ENCODE assay signal across 1 cellular context in the genomic region with DNA sequence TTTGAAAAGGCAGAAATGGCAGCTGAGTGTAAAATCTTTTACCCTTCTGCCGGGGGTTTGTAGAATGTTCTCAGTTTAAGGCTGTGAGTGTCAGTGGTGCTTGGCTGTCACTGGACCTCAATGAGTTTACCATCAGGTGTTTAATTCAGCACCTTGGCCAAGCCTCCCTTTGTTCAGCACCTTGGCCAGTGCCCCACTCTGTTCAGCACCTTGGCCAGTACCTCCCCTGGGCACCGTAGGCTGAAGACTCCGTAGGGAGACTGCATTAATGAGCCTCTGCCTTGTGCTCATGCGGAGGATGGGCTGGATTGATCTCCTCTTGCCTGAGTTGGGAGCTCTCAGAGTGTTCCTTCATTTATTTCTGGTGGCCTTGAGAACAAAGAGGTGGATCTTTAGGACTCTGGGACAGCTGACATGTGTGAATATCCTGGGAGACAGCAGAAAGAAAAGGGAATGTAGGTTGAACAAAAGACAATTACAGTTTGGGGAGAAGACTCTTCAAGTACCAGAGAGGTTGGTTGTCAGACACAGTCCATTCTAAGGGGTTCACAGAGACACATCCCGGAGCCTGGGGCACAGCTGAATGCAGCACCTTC.
A peak's percentile ranks its signal among the peaks of the same experiment; 100 is the strongest.
TF ChIP-seq lines count a peak whose summit lies in the region.

No MANE protein-coding gene starts in this region.

TF ChIP-seq in K562, 482 proteins besides CTCF, POLR2A, EP300 and RAD21 (continued from another document and continues in another):
- TF ChIP-seq, protein P1, sequence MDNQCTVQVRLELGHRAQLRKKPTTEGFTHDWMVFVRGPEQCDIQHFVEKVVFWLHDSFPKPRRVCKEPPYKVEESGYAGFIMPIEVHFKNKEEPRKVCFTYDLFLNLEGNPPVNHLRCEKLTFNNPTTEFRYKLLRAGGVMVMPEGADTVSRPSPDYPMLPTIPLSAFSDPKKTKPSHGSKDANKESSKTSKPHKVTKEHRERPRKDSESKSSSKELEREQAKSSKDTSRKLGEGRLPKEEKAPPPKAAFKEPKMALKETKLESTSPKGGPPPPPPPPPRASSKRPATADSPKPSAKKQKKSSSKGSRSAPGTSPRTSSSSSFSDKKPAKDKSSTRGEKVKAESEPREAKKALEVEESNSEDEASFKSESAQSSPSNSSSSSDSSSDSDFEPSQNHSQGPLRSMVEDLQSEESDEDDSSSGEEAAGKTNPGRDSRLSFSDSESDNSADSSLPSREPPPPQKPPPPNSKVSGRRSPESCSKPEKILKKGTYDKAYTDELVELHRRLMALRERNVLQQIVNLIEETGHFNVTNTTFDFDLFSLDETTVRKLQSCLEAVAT (IDR thresholded peaks at IDR 0.05) = no peak
- no peak for TF ChIP-seq CAMTA2 (CRISPR knock-in tag; conservative IDR thresholded peaks at IDR 0.05)
- no peak for TF ChIP-seq PHF8 (IDR thresholded peaks at IDR 0.05; ENCODE audit: borderline replicate concordance, low read length)
- TF ChIP-seq ZNF79 (CRISPR knock-in tag; IDR thresholded peaks at IDR 0.05; ENCODE audit: low read depth) = no peak
- TF ChIP-seq, protein P2, sequence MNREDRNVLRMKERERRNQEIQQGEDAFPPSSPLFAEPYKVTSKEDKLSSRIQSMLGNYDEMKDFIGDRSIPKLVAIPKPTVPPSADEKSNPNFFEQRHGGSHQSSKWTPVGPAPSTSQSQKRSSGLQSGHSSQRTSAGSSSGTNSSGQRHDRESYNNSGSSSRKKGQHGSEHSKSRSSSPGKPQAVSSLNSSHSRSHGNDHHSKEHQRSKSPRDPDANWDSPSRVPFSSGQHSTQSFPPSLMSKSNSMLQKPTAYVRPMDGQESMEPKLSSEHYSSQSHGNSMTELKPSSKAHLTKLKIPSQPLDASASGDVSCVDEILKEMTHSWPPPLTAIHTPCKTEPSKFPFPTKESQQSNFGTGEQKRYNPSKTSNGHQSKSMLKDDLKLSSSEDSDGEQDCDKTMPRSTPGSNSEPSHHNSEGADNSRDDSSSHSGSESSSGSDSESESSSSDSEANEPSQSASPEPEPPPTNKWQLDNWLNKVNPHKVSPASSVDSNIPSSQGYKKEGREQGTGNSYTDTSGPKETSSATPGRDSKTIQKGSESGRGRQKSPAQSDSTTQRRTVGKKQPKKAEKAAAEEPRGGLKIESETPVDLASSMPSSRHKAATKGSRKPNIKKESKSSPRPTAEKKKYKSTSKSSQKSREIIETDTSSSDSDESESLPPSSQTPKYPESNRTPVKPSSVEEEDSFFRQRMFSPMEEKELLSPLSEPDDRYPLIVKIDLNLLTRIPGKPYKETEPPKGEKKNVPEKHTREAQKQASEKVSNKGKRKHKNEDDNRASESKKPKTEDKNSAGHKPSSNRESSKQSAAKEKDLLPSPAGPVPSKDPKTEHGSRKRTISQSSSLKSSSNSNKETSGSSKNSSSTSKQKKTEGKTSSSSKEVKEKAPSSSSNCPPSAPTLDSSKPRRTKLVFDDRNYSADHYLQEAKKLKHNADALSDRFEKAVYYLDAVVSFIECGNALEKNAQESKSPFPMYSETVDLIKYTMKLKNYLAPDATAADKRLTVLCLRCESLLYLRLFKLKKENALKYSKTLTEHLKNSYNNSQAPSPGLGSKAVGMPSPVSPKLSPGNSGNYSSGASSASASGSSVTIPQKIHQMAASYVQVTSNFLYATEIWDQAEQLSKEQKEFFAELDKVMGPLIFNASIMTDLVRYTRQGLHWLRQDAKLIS (CRISPR knock-in tag; IDR thresholded peaks at IDR 0.05) = peak; percentile 99
- no peak for TF ChIP-seq ETV1 (tag; conservative IDR thresholded peaks at IDR 0.05; ENCODE audit: low read depth)
- no peak for TF ChIP-seq CSDE1 (IDR thresholded peaks at IDR 0.05)
- TF ChIP-seq, protein P3, sequence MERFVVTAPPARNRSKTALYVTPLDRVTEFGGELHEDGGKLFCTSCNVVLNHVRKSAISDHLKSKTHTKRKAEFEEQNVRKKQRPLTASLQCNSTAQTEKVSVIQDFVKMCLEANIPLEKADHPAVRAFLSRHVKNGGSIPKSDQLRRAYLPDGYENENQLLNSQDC (CRISPR knock-in tag; IDR thresholded peaks at IDR 0.05) = no peak
- TF ChIP-seq SREBF2 (CRISPR knock-in tag; IDR thresholded peaks at IDR 0.05) = peak; percentile 96; the same call in 1 of the 2 replicates
- no peak for TF ChIP-seq SMAD2 (IDR thresholded peaks at IDR 0.05; ENCODE audit: low read depth, low read length)
- TF ChIP-seq ZBTB17 (CRISPR knock-in tag; IDR thresholded peaks at IDR 0.05) = no peak
- no peak for TF ChIP-seq KDM5B (IDR thresholded peaks at IDR 0.05; ENCODE audit: insufficient replicate concordance, low read depth, low read length)
- no peak for TF ChIP-seq CBX8 (IDR thresholded peaks at IDR 0.05; ENCODE audit: borderline replicate concordance, extremely low read depth, low read depth, low read length, poor library complexity, severe bottlenecking)
- no peak for TF ChIP-seq ZNF3 (CRISPR knock-in tag; IDR thresholded peaks at IDR 0.05)
- TF ChIP-seq CHD1 (IDR thresholded peaks at IDR 0.05; ENCODE audit: low read length) = no peak
- no peak for TF ChIP-seq ZNF354B (CRISPR knock-in tag; IDR thresholded peaks at IDR 0.05)
- TF ChIP-seq MTA3 (IDR thresholded peaks at IDR 0.05; ENCODE audit: borderline replicate concordance) = no peak
- TF ChIP-seq YY1 (IDR thresholded peaks at IDR 0.05; ENCODE audit: borderline replicate concordance in 1 of 3, control insufficient read depth in 1 of 3, extremely low read depth in 1 of 3, insufficient read depth in 3 of 3, insufficient read length in 1 of 3, insufficient replicate concordance in 2 of 3, low read depth in 1 of 3, low read length in 2 of 3) = no peak
- peak in 1 of 2 experiments; percentile 96; a peak in 2 of 4 replicates for TF ChIP-seq RCOR1 (IDR thresholded peaks at IDR 0.05; ENCODE audit: borderline replicate concordance in 1 of 2, low read depth in 2 of 2, low read length in 2 of 2)
- no peak for TF ChIP-seq GTF2A2 (tag; IDR thresholded peaks at IDR 0.05)
- no peak for TF ChIP-seq MAFK (IDR thresholded peaks at IDR 0.05; ENCODE audit: low read length)
- TF ChIP-seq CXXC5 (CRISPR knock-in tag; IDR thresholded peaks at IDR 0.05) = peak; percentile 73
- no peak for TF ChIP-seq STAT5B (CRISPR knock-in tag; IDR thresholded peaks at IDR 0.05)
- TF ChIP-seq, protein P4, sequence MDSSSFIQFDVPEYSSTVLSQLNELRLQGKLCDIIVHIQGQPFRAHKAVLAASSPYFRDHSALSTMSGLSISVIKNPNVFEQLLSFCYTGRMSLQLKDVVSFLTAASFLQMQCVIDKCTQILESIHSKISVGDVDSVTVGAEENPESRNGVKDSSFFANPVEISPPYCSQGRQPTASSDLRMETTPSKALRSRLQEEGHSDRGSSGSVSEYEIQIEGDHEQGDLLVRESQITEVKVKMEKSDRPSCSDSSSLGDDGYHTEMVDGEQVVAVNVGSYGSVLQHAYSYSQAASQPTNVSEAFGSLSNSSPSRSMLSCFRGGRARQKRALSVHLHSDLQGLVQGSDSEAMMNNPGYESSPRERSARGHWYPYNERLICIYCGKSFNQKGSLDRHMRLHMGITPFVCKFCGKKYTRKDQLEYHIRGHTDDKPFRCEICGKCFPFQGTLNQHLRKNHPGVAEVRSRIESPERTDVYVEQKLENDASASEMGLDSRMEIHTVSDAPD (CRISPR knock-in tag; IDR thresholded peaks at IDR 0.05) = no peak
- TF ChIP-seq ZKSCAN3 (CRISPR knock-in tag; IDR thresholded peaks at IDR 0.05) = no peak
- TF ChIP-seq STAT5A (IDR thresholded peaks at IDR 0.05; ENCODE audit: borderline replicate concordance, low read length) = no peak
- no peak for TF ChIP-seq ELF1 (tag; IDR thresholded peaks at IDR 0.05)
- TF ChIP-seq, protein P5, sequence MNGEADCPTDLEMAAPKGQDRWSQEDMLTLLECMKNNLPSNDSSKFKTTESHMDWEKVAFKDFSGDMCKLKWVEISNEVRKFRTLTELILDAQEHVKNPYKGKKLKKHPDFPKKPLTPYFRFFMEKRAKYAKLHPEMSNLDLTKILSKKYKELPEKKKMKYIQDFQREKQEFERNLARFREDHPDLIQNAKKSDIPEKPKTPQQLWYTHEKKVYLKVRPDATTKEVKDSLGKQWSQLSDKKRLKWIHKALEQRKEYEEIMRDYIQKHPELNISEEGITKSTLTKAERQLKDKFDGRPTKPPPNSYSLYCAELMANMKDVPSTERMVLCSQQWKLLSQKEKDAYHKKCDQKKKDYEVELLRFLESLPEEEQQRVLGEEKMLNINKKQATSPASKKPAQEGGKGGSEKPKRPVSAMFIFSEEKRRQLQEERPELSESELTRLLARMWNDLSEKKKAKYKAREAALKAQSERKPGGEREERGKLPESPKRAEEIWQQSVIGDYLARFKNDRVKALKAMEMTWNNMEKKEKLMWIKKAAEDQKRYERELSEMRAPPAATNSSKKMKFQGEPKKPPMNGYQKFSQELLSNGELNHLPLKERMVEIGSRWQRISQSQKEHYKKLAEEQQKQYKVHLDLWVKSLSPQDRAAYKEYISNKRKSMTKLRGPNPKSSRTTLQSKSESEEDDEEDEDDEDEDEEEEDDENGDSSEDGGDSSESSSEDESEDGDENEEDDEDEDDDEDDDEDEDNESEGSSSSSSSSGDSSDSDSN (IDR thresholded peaks at IDR 0.05; ENCODE audit: borderline replicate concordance in 1 of 2, low read depth in 2 of 2, low read length in 2 of 2) = no peak
- no peak for TF ChIP-seq RBM22 (IDR thresholded peaks at IDR 0.05; ENCODE audit: low read depth, low read length, poor library complexity, severe bottlenecking)
- TF ChIP-seq, protein P6, sequence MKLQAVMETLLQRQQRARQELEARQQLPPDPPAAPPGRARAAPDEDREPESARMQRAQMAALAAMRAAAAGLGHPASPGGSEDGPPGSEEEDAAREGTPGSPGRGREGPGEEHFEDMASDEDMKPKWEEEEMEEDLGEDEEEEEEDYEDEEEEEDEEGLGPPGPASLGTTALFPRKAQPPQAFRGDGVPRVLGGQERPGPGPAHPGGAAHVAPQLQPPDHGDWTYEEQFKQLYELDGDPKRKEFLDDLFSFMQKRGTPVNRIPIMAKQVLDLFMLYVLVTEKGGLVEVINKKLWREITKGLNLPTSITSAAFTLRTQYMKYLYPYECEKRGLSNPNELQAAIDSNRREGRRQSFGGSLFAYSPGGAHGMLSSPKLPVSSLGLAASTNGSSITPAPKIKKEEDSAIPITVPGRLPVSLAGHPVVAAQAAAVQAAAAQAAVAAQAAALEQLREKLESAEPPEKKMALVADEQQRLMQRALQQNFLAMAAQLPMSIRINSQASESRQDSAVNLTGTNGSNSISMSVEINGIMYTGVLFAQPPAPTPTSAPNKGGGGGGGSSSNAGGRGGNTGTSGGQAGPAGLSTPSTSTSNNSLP (IDR thresholded peaks at IDR 0.05; ENCODE audit: borderline replicate concordance, low read depth, low read length) = no peak
- TF ChIP-seq CBX2 (IDR thresholded peaks at IDR 0.05; ENCODE audit: insufficient read depth, low read length, poor library complexity, severe bottlenecking) = no peak
- TF ChIP-seq, protein P7, sequence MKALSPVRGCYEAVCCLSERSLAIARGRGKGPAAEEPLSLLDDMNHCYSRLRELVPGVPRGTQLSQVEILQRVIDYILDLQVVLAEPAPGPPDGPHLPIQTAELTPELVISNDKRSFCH (CRISPR knock-in tag; IDR thresholded peaks at IDR 0.05) = no peak
- TF ChIP-seq, protein P7 (tag; IDR thresholded peaks at IDR 0.05) = 0 out of 2 replicates have a peak, but pooled peaks have one; percentile 49
- TF ChIP-seq ZSCAN29 (IDR thresholded peaks at IDR 0.05) = no peak
- TF ChIP-seq, protein P8, sequence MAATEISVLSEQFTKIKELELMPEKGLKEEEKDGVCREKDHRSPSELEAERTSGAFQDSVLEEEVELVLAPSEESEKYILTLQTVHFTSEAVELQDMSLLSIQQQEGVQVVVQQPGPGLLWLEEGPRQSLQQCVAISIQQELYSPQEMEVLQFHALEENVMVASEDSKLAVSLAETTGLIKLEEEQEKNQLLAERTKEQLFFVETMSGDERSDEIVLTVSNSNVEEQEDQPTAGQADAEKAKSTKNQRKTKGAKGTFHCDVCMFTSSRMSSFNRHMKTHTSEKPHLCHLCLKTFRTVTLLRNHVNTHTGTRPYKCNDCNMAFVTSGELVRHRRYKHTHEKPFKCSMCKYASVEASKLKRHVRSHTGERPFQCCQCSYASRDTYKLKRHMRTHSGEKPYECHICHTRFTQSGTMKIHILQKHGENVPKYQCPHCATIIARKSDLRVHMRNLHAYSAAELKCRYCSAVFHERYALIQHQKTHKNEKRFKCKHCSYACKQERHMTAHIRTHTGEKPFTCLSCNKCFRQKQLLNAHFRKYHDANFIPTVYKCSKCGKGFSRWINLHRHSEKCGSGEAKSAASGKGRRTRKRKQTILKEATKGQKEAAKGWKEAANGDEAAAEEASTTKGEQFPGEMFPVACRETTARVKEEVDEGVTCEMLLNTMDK (IDR thresholded peaks at IDR 0.05; ENCODE audit: borderline replicate concordance, insufficient read depth, low read depth, low read length, poor library complexity, severe bottlenecking) = no peak
- TF ChIP-seq CREBBP (IDR thresholded peaks at IDR 0.05; ENCODE audit: low read depth, low read length) = no peak
- peak; percentile 87 for TF ChIP-seq ZNF431 (CRISPR knock-in tag; IDR thresholded peaks at IDR 0.05)
- TF ChIP-seq SRSF7 (optimal IDR thresholded peaks at IDR 0.05; ENCODE audit: low read depth, low read length) = no peak
- no peak for TF ChIP-seq TRIM28 (IDR thresholded peaks at IDR 0.05)
- TF ChIP-seq, protein P9, sequence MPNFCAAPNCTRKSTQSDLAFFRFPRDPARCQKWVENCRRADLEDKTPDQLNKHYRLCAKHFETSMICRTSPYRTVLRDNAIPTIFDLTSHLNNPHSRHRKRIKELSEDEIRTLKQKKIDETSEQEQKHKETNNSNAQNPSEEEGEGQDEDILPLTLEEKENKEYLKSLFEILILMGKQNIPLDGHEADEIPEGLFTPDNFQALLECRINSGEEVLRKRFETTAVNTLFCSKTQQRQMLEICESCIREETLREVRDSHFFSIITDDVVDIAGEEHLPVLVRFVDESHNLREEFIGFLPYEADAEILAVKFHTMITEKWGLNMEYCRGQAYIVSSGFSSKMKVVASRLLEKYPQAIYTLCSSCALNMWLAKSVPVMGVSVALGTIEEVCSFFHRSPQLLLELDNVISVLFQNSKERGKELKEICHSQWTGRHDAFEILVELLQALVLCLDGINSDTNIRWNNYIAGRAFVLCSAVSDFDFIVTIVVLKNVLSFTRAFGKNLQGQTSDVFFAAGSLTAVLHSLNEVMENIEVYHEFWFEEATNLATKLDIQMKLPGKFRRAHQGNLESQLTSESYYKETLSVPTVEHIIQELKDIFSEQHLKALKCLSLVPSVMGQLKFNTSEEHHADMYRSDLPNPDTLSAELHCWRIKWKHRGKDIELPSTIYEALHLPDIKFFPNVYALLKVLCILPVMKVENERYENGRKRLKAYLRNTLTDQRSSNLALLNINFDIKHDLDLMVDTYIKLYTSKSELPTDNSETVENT (CRISPR knock-in tag; IDR thresholded peaks at IDR 0.05) = no peak
- TF ChIP-seq, protein P10, sequence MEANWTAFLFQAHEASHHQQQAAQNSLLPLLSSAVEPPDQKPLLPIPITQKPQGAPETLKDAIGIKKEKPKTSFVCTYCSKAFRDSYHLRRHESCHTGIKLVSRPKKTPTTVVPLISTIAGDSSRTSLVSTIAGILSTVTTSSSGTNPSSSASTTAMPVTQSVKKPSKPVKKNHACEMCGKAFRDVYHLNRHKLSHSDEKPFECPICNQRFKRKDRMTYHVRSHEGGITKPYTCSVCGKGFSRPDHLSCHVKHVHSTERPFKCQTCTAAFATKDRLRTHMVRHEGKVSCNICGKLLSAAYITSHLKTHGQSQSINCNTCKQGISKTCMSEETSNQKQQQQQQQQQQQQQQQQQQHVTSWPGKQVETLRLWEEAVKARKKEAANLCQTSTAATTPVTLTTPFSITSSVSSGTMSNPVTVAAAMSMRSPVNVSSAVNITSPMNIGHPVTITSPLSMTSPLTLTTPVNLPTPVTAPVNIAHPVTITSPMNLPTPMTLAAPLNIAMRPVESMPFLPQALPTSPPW (CRISPR knock-in tag; IDR thresholded peaks at IDR 0.05) = peak; percentile 67
- no peak for TF ChIP-seq NR2C1 (IDR thresholded peaks at IDR 0.05)
- peak; percentile 54; the same call in 1 of the 2 replicates for TF ChIP-seq NR2C1 (tag; IDR thresholded peaks at IDR 0.05)
- TF ChIP-seq PHF20 (IDR thresholded peaks at IDR 0.05; ENCODE audit: partially characterized antibody) = no peak
- no peak for TF ChIP-seq PCBP2 (IDR thresholded peaks at IDR 0.05; ENCODE audit: low read depth, low read length, poor library complexity, severe bottlenecking)
